In genomic region chr17:66684716-66685115, GRCh38 we compare ENCODE assay signal across 16 cellular contexts.
DNase-seq lines count a peak whose midpoint lies in the region; ATAC-seq and TF ChIP-seq lines count a peak whose summit lies in the region.
"Had no signal": no experiment of that assay in that cellular context is flagged by ENCODE, and none has a peak within 500 bp of the region (broad histone marks: within the 10 kb centered on the region; RNA-seq: fewer than 3 reads in every experiment).

No MANE protein-coding gene starts in this region.

- 90 to 100% methylated on average over 2 of the region's 2 CpGs for WGBS in endodermal cell (ENCODE audit: insufficient coverage in 1 of 2, insufficient read length in 1 of 2), 2 experiments

- peak; percentile 2 for DNase-seq in activated CD4-positive, alpha-beta memory T cell treated with anti-CD3 and anti-CD28 coated beads, Interleukin-2, amount 10 ng/mL, durations not matched to agents 7 days and 5 days
- no peak for DNase-seq in activated CD4-positive, alpha-beta memory T cell treated with anti-CD3 and anti-CD28 coated beads for 36 hours
- DNase-seq in endodermal cell (peak; percentile 10), fibroblast of the aortic adventitia (ENCODE audit: low read depth) (peak; percentile 37), vagina (ENCODE audit: extremely low spot score in 2 of 2) (peak; percentile 19 to 34), NOMO-1 treated with DMSO at 0.1 percent for 48 hours (lab: John Stamatoyannopoulos, UW; ENCODE audit: unreplicated experiment) (no peak), right atrium auricular region (ENCODE audit: low spot score) (no peak)
- DNase-seq: CD4-positive, CD25-positive, alpha-beta regulatory T cell; DMS53; GF-D8; GOT3 had no signal

- H3K9me3 ChIP-seq in endodermal cell (ENCODE audit: control insufficient read depth, low read length) (no peaks in the 10 kb centered on the region), vagina (no peaks in the 10 kb centered on the region), right atrium auricular region (no peaks in the 10 kb centered on the region)
- H3K9me3 ChIP-seq: BLaER1 treated with 17β-estradiol and CSF1 and Interleukin-3, amounts not matched to agents 10 nM and 100 nM; HAP-1 had no signal

- H3K36me3 Mint-ChIP-seq in activated CD4-positive, alpha-beta memory T cell treated with anti-CD3 and anti-CD28 coated beads, Interleukin-2, amount 10 ng/mL, durations not matched to agents 7 days and 5 days (ENCODE audit: low read depth), result peaks cover 29% of the 10 kb centered on the region
- peaks cover 26% of the 10 kb centered on the region for H3K36me3 Mint-ChIP-seq in activated CD4-positive, alpha-beta memory T cell treated with anti-CD3 and anti-CD28 coated beads for 36 hours
- peaks cover 2% of the 10 kb centered on the region for H3K36me3 Mint-ChIP-seq in endodermal cell (ENCODE audit: low read depth)

- H3K9me3 Mint-ChIP-seq in activated CD4-positive, alpha-beta memory T cell treated with anti-CD3 and anti-CD28 coated beads, Interleukin-2, amount 10 ng/mL, durations not matched to agents 7 days and 5 days, result no peaks in the 10 kb centered on the region
- no peaks in the 10 kb centered on the region for H3K9me3 Mint-ChIP-seq in activated CD4-positive, alpha-beta memory T cell treated with anti-CD3 and anti-CD28 coated beads for 36 hours
- no peaks in the 10 kb centered on the region for H3K9me3 Mint-ChIP-seq in endodermal cell

- no peak overlapping the region for H3K9ac ChIP-seq in endodermal cell (ENCODE audit: extremely low read depth, low read length, poor library complexity, severe bottlenecking)
- H3K9ac ChIP-seq: BLaER1 treated with 17β-estradiol and CSF1 and Interleukin-3, amounts not matched to agents 10 nM and 100 nM had no signal

- H3K4me1 Mint-ChIP-seq in activated CD4-positive, alpha-beta memory T cell treated with anti-CD3 and anti-CD28 coated beads, Interleukin-2, amount 10 ng/mL, durations not matched to agents 7 days and 5 days, result peaks cover 5% of the 10 kb centered on the region
- peaks cover 2% of the 10 kb centered on the region for H3K4me1 Mint-ChIP-seq in activated CD4-positive, alpha-beta memory T cell treated with anti-CD3 and anti-CD28 coated beads for 36 hours (ENCODE audit: low read depth)
- peaks cover 7% of the 10 kb centered on the region for H3K4me1 Mint-ChIP-seq in endodermal cell

- H3K4me3 ChIP-seq in endodermal cell (ENCODE audit: low read length) (no peak overlapping the region), fibroblast of the aortic adventitia (ENCODE audit: low read depth, low read length) (no peak overlapping the region), vagina (no peak overlapping the region), right atrium auricular region (no peak overlapping the region)
- H3K4me3 ChIP-seq: BLaER1 treated with 17β-estradiol and CSF1 and Interleukin-3, amounts not matched to agents 10 nM and 100 nM; HAP-1 had no signal

- intact Hi-C loops in activated CD4-positive, alpha-beta memory T cell treated with anti-CD3 and anti-CD28 coated beads for 36 hours (cut with micrococcal nuclease), result no loop called here
- intact Hi-C loops in vagina (cut with DNase I), result no loop called here

- no peak for TF ChIP-seq POLR2A in vagina (IDR thresholded peaks at IDR 0.05)

- CTCF ChIA-PET in activated CD4-positive, alpha-beta memory T cell treated with anti-CD3 and anti-CD28 coated beads, Interleukin-2, amount 10 ng/mL, durations not matched to agents 7 days and 5 days (lab: Charles Lee), result no interaction called here
- CTCF ChIA-PET in activated CD4-positive, alpha-beta memory T cell treated with anti-CD3 and anti-CD28 coated beads for 36 hours (lab: Charles Lee), result no interaction called here

- H3K27me3 Mint-ChIP-seq in activated CD4-positive, alpha-beta memory T cell treated with anti-CD3 and anti-CD28 coated beads, Interleukin-2, amount 10 ng/mL, durations not matched to agents 7 days and 5 days, result no peaks in the 10 kb centered on the region
- no peaks in the 10 kb centered on the region for H3K27me3 Mint-ChIP-seq in activated CD4-positive, alpha-beta memory T cell treated with anti-CD3 and anti-CD28 coated beads for 36 hours
- H3K27me3 Mint-ChIP-seq in endodermal cell (ENCODE audit: insufficient read depth), result no peaks in the 10 kb centered on the region
- H3K27me3 Mint-ChIP-seq: CD4-positive, CD25-positive, alpha-beta regulatory T cell had no signal

- no peak for TF ChIP-seq CTCF in endodermal cell (conservative IDR thresholded peaks at IDR 0.05)
- TF ChIP-seq CTCF in fibroblast of the aortic adventitia (IDR thresholded peaks at IDR 0.05; ENCODE audit: insufficient read depth, low read length), result no peak
- TF ChIP-seq CTCF in vagina (IDR thresholded peaks at IDR 0.05), result no peak
- no peak for TF ChIP-seq CTCF in right atrium auricular region (IDR thresholded peaks at IDR 0.05)

- POLR2A ChIA-PET in activated CD4-positive, alpha-beta memory T cell treated with anti-CD3 and anti-CD28 coated beads, Interleukin-2, amount 10 ng/mL, durations not matched to agents 7 days and 5 days (lab: Charles Lee), result no interaction called here
- POLR2A ChIA-PET in activated CD4-positive, alpha-beta memory T cell treated with anti-CD3 and anti-CD28 coated beads for 36 hours (lab: Charles Lee), result no interaction called here

- no peak overlapping the region for H3K27ac ChIP-seq in endodermal cell (ENCODE audit: low read depth, low read length)
- no peak overlapping the region for H3K27ac ChIP-seq in vagina
- no peak overlapping the region for H3K27ac ChIP-seq in right atrium auricular region
- H3K27ac ChIP-seq: 22Rv1; BLaER1 treated with 17β-estradiol and CSF1 and Interleukin-3, amounts not matched to agents 10 nM and 100 nM; HL-60 had no signal

- H3K4me1 ChIP-seq in endodermal cell (ENCODE audit: control insufficient read depth, insufficient read depth, low read length), result no peaks in the 10 kb centered on the region
- H3K4me1 ChIP-seq in vagina, result peaks cover 11% of the 10 kb centered on the region
- no peaks in the 10 kb centered on the region for H3K4me1 ChIP-seq in right atrium auricular region
- H3K4me1 ChIP-seq: HAP-1 had no signal

- no peak overlapping the region for H3K4me3 Mint-ChIP-seq in activated CD4-positive, alpha-beta memory T cell treated with anti-CD3 and anti-CD28 coated beads, Interleukin-2, amount 10 ng/mL, durations not matched to agents 7 days and 5 days
- H3K4me3 Mint-ChIP-seq in activated CD4-positive, alpha-beta memory T cell treated with anti-CD3 and anti-CD28 coated beads for 36 hours, result no peak overlapping the region
- no peak overlapping the region for H3K4me3 Mint-ChIP-seq in endodermal cell
- H3K4me3 Mint-ChIP-seq: CD4-positive, CD25-positive, alpha-beta regulatory T cell had no signal

- H3K36me3 ChIP-seq in endodermal cell (ENCODE audit: control insufficient read depth, insufficient read depth, low read length), result no peaks in the 10 kb centered on the region
- no peaks in the 10 kb centered on the region for H3K36me3 ChIP-seq in vagina
- H3K36me3 ChIP-seq in right atrium auricular region, result no peaks in the 10 kb centered on the region
- H3K36me3 ChIP-seq: HAP-1 had no signal

- H3K27ac Mint-ChIP-seq in activated CD4-positive, alpha-beta memory T cell treated with anti-CD3 and anti-CD28 coated beads, Interleukin-2, amount 10 ng/mL, durations not matched to agents 7 days and 5 days, result no peak overlapping the region
- no peak overlapping the region for H3K27ac Mint-ChIP-seq in activated CD4-positive, alpha-beta memory T cell treated with anti-CD3 and anti-CD28 coated beads for 36 hours
- no peak overlapping the region for H3K27ac Mint-ChIP-seq in endodermal cell

- no peak for ATAC-seq in GM21447 (IDR thresholded peaks at IDR 0.05; ENCODE audit: unreplicated experiment)

- H3K27me3 ChIP-seq in endodermal cell (ENCODE audit: control insufficient read depth, insufficient read depth, low read length, poor library complexity, severe bottlenecking), result no peaks in the 10 kb centered on the region
- H3K27me3 ChIP-seq in vagina, result no peaks in the 10 kb centered on the region
- no peaks in the 10 kb centered on the region for H3K27me3 ChIP-seq in right atrium auricular region
- H3K27me3 ChIP-seq: BLaER1 treated with 17β-estradiol and CSF1 and Interleukin-3, amounts not matched to agents 10 nM and 100 nM had no signal

Comparison
In these comparisons a context has a peak if more than half of its experiments do, and no peak if none do; other contexts are left out.
1. DNase-seq: peak in activated CD4-positive, alpha-beta memory T cell treated with anti-CD3 and anti-CD28 coated beads, Interleukin-2, amount 10 ng/mL, durations not matched to agents 7 days and 5 days (single experiment), endodermal cell (single experiment), fibroblast of the aortic adventitia (single experiment) and vagina (2 of 2); none in activated CD4-positive, alpha-beta memory T cell treated with anti-CD3 and anti-CD28 coated beads for 36 hours (single experiment), NOMO-1 treated with DMSO at 0.1 percent for 48 hours (single experiment) and right atrium auricular region (single experiment).